Comparison of ENCODE assay signal across 9 cellular contexts in genomic region chr12:121190523-121191031, GRCh38. TPM values are rescaled to one million over a fixed set of nuclear protein-coding genes. Genes with fewer than 3 reads are reported as not detected.
DNase-seq lines count a peak whose midpoint lies in the region; ATAC-seq, FAIRE-seq and TF ChIP-seq lines count a peak whose summit lies in the region.
"Had no signal": no experiment of that assay in that cellular context is flagged by ENCODE, and none has a peak within 500 bp of the region (broad histone marks: within the 10 kb centered on the region; RNA-seq: fewer than 3 reads in every experiment).

No MANE protein-coding gene starts in this region.

- H2BK15ac ChIP-seq in IMR-90 (ENCODE audit: low read depth, low read length) = peak overlapping the region; percentile 37; the same call in 1 of the 3 replicates

- POLR2A ChIA-PET in AG04449 (lab: Yijun Ruan, JAX) = no interaction called here
- POLR2A ChIA-PET in IMR-90 (lab: Charles Lee; ENCODE audit: unreplicated experiment) = no interaction called here

- intact Hi-C loops in IMR-90 (cut with micrococcal nuclease) (no loop called here), left lung (cut with DNase I) (no loop called here)

- H3K4me3 ChIP-seq in AG04449 (ENCODE audit: low read depth, low read length) = no peak overlapping the region
- H3K4me3 ChIP-seq in IMR-90 (ENCODE audit: insufficient read depth, low read depth, low read length) = no peak overlapping the region; the same call in 1 of the 2 replicates
- no peak overlapping the region for H3K4me3 ChIP-seq in astrocyte of the spinal cord (ENCODE audit: low read depth, low read length)
- no peak overlapping the region for H3K4me3 ChIP-seq in left lung

- 0 out of 2 replicates have a peak overlapping the region, but pooled peaks have one; percentile 10 for H4K91ac ChIP-seq in IMR-90 (ENCODE audit: insufficient read depth, low read depth, low read length)

- H2BK5ac ChIP-seq in IMR-90 (ENCODE audit: low read depth, low read length, poor library complexity, severe bottlenecking) = peak overlapping the region; percentile 53

- H4K5ac ChIP-seq in IMR-90 (ENCODE audit: low read depth, low read length) = no peak overlapping the region

- ATAC-seq in IMR-90 (ENCODE audit: low read depth) (peak; percentile 93), left lung (peak; percentile 73), HG02588 (IDR thresholded peaks at IDR 0.05; ENCODE audit: unreplicated experiment) (no peak)

- peak overlapping the region; percentile 11; the same call in 1 of the 2 replicates for H3K4me2 ChIP-seq in IMR-90 (ENCODE audit: low read depth, low read length)

- no peaks in the 10 kb centered on the region for H4K20me1 ChIP-seq in IMR-90 (ENCODE audit: insufficient read depth, low read length)

- H4K8ac ChIP-seq in IMR-90 (ENCODE audit: low read depth in 2 of 2, low read length in 2 of 2) = peak overlapping the region in 1 of 2 experiments; percentile 83; a peak in 2 of 4 replicates

- peaks cover 22% of the 10 kb centered on the region for H3K9me1 ChIP-seq in IMR-90 (ENCODE audit: insufficient read depth, low read length)

- peak overlapping the region; percentile 21; the same call in 1 of the 2 replicates for H3K23ac ChIP-seq in IMR-90 (ENCODE audit: low read depth, low read length)

- H3K9me3 ChIP-seq in IMR-90 (ENCODE audit: control insufficient read depth, insufficient read depth, low read length) (no peaks in the 10 kb centered on the region), left lung (no peaks in the 10 kb centered on the region)

- no peak for TF ChIP-seq CTCF in AG04449 (IDR thresholded peaks at IDR 0.05; ENCODE audit: insufficient read depth, low read length, missing control alignments)
- no peak for TF ChIP-seq CTCF in IMR-90 (conservative IDR thresholded peaks at IDR 0.05; ENCODE audit: low read depth, low read length)
- TF ChIP-seq CTCF in astrocyte of the spinal cord (IDR thresholded peaks at IDR 0.05; ENCODE audit: low read depth, low read length) = no peak
- no peak for TF ChIP-seq CTCF in left lung (IDR thresholded peaks at IDR 0.05)

- H3K18ac ChIP-seq in IMR-90 (ENCODE audit: low read depth, low read length) = peak overlapping the region; percentile 88; the same call in 1 of the 2 replicates

- H2AFZ ChIP-seq in IMR-90 (replicated peaks; ENCODE audit: low read length, poor library complexity) = no peak overlapping the region

- TF ChIP-seq RAD21 in IMR-90 (IDR thresholded peaks at IDR 0.05; ENCODE audit: low read length) = no peak

- H3K4me1 ChIP-seq in IMR-90 (ENCODE audit: control insufficient read depth, insufficient read depth, low read length) (peaks cover 15% of the 10 kb centered on the region), left lung (peaks cover 0 to 11% of the 10 kb centered on the region in 2 donors)

- no TSS peak for BruUV-seq in IMR-90 (replicated peaks; lab: Mats Ljungman, UMichigan)

- in situ Hi-C loops in IMR-90 (cut with MboI; ENCODE audit: low sequenced_read_pairs) = no loop called here
- in situ Hi-C loops in astrocyte of the spinal cord (cut with HindIII; ENCODE audit: low sequenced_read_pairs) = no loop called here

- no peak overlapping the region for H3K9ac ChIP-seq in IMR-90 (ENCODE audit: low read depth, low read length)

- peak; percentile 87 for DNase-seq in AG04449 (ENCODE audit: low read depth, low spot score)
- peak; percentile 97 for DNase-seq in IMR-90
- DNase-seq in astrocyte of the spinal cord (ENCODE audit: low read depth, low spot score) = peak; percentile 86
- DNase-seq in left lung = no peak
- no peak for DNase-seq in NCI-H187 (lab: John Stamatoyannopoulos, UW)
- DNase-seq in GM12892 (ENCODE audit: insufficient read length) = no peak
- no peak for DNase-seq in NCI-H69 (lab: John Stamatoyannopoulos, UW)
- DNase-seq: anterior cingulate cortex had no signal

- H3K36me3 ChIP-seq in IMR-90 (ENCODE audit: control insufficient read depth, insufficient read depth, low read length) (no peaks in the 10 kb centered on the region), left lung (no peaks in the 10 kb centered on the region)

- H2AK5ac ChIP-seq in IMR-90 (ENCODE audit: low read depth, low read length) = no peak overlapping the region; the same call in 1 of the 2 replicates

- no peak for FAIRE-seq in GM12892 (lab: Jason Lieb, UNC)

- peak overlapping the region; percentile 62 for H2BK120ac ChIP-seq in IMR-90 (ENCODE audit: low read depth, low read length)

- no peak overlapping the region; the same call in 1 of the 2 replicates for H3K56ac ChIP-seq in IMR-90 (ENCODE audit: extremely low read depth, insufficient read depth, low read length)

- H3K27ac ChIP-seq in IMR-90 (ENCODE audit: insufficient read depth, low read length) (peak overlapping the region; percentile 93), left lung (peak overlapping the region in 1 of 2 donors; percentile 67)

- dilution Hi-C loops in IMR-90 (cut with HindIII; ENCODE audit: low sequenced_read_pairs, unreplicated experiment) = no loop called here

- CTCF ChIA-PET in AG04449 (lab: Yijun Ruan, JAX) = no interaction called here
- CTCF ChIA-PET in IMR-90 (lab: Yijun Ruan, JAX) = interaction anchor here (0.7 kb wide), 1 partner anchor 26 kb away, joined by 3 read pairs; no protein-coding TSS in a partner anchor

- H3K4ac ChIP-seq in IMR-90 (ENCODE audit: low read depth, low read length) = peak overlapping the region; percentile 68; the same call in 1 of the 2 replicates

- no peak overlapping the region for H2AK9ac ChIP-seq in IMR-90 (replicated peaks; ENCODE audit: low read depth, low read length, poor library complexity)

- peak overlapping the region; percentile 32; the same call in 1 of the 2 replicates for H3K14ac ChIP-seq in IMR-90 (replicated peaks; ENCODE audit: low read depth, low read length)

- no CpG with 5 or more reads among the region's 2 CpGs for WGBS in IMR-90 (ENCODE audit: extremely low coverage in 2 of 2, insufficient read length in 1 of 2), 2 experiments

- H2BK20ac ChIP-seq in IMR-90 (ENCODE audit: low read depth, low read length) = peak overlapping the region; percentile 67

- no peaks in the 10 kb centered on the region for H3K79me1 ChIP-seq in IMR-90 (ENCODE audit: low read depth in 1 of 2, low read length in 2 of 2)

- TF ChIP-seq POLR2A in IMR-90 (IDR thresholded peaks at IDR 0.05; ENCODE audit: low read depth, low read length) (no peak), GM12892 (IDR thresholded peaks at IDR 0.05; ENCODE audit: low read depth, low read length) (no peak)

- H3K27me3 ChIP-seq in IMR-90 (ENCODE audit: control insufficient read depth, insufficient read depth, low read length) = no peaks in the 10 kb centered on the region
- H3K27me3 ChIP-seq in left lung = no peaks in the 10 kb centered on the region

TF ChIP-seq in IMR-90, 13 proteins besides CTCF, POLR2A, EP300 and RAD21:
- TF ChIP-seq BHLHE40 (IDR thresholded peaks at IDR 0.05; ENCODE audit: low read depth, low read length) (peak; percentile 57), MAZ (IDR thresholded peaks at IDR 0.05; ENCODE audit: borderline replicate concordance, low read depth, low read length) (0 out of 2 replicates have a peak, but pooled peaks have one; percentile 10), RFX5 (IDR thresholded peaks at IDR 0.05; ENCODE audit: low read depth, low read length) (no peak), FOS (IDR thresholded peaks at IDR 0.05; ENCODE audit: low read depth, low read length) (peak; percentile 75), USF2 (IDR thresholded peaks at IDR 0.05; ENCODE audit: low read depth, low read length) (peak; percentile 86), MAFK (IDR thresholded peaks at IDR 0.05; ENCODE audit: low read depth, low read length) (peak; percentile 50), CEBPB (IDR thresholded peaks at IDR 0.05; ENCODE audit: low read depth, low read length) (peak; percentile 84), RCOR1 (IDR thresholded peaks at IDR 0.05; ENCODE audit: insufficient replicate concordance, low read length) (no peak)
TF ChIP-seq in IMR-90: peak in this region for 6.

RNA-seq across cellular contexts. Expression of gene P2RX4, which starts 19.4 kb away (rescaled TPM):
- total RNA-seq in IMR-90 (2012; rRNA removed) = 8.3 and 9.5 TPM in 2 replicates
- 12.6 and 13.6 TPM in 2 replicates for polyA plus RNA-seq in IMR-90 (2012; rRNA removed)
- polyA plus RNA-seq in IMR-90 (2012; cell fraction: cytosol; rRNA removed) = 19.9 and 29.3 TPM in 2 replicates
- polyA plus RNA-seq in IMR-90 (2012; cell fraction: nucleus; rRNA removed; ENCODE audit: low replicate concordance) = 19.5 and 20.0 TPM in 2 replicates
- 10 to 100 TPM; 57.1 to 75.1 TPM for total RNA-seq in left lung
- 18.4 TPM for polyA plus RNA-seq in GM12892 (2012; ENCODE audit: missing spikeins)

RNA-seq across cellular contexts. Expression of gene P2RX7, which starts 57.9 kb away (rescaled TPM):
- total RNA-seq in IMR-90 (2012; rRNA removed) = under 0.01 and 0.18 TPM in 2 replicates
- 0.07 and 0.16 TPM in 2 replicates for polyA plus RNA-seq in IMR-90 (2012; rRNA removed)
- 0.04 and 0.15 TPM in 2 replicates for polyA plus RNA-seq in IMR-90 (2012; cell fraction: cytosol; rRNA removed)
- 0.10 and 0.24 TPM in 2 replicates for polyA plus RNA-seq in IMR-90 (2012; cell fraction: nucleus; rRNA removed; ENCODE audit: low replicate concordance)
- 10 to 100 TPM; 11.6 to 25.6 TPM for total RNA-seq in left lung
- 1.3 TPM for polyA plus RNA-seq in GM12892 (2012; ENCODE audit: missing spikeins)

Comparison
In these comparisons a context has a peak if more than half of its experiments do, and no peak if none do; other contexts are left out.
1. DNase-seq: peak in AG04449 (single experiment), IMR-90 (single experiment) and astrocyte of the spinal cord (single experiment); none in left lung (0 of 2), NCI-H187 (0 of 2), GM12892 (single experiment) and NCI-H69 (single experiment).
2. RNA of gene P2RX7, which starts 57.9 kb away (total RNA-seq): 11.6 to 25.6 TPM in left lung; under 0.01 to 0.18 TPM in IMR-90; every median in the first group is over 10 times any median in the second.